ENCODE assay signal across 37 cellular contexts in genomic region chr15:98933376-98933775, GRCh38.
"Had no signal": no experiment of that assay in that cellular context is flagged by ENCODE, and none has a peak within 500 bp of the region (broad histone marks: within the 10 kb centered on the region; RNA-seq: fewer than 3 reads in every experiment).

No MANE protein-coding gene starts in this region.

- H3K4me1 ChIP-seq: breast epithelium, esophagus squamous epithelium, gastroesophageal sphincter had no signal

- H3K4me3 Mint-ChIP-seq: activated CD4-positive, alpha-beta memory T cell treated with anti-CD3 and anti-CD28 coated beads for 36 hours; activated CD4-positive, alpha-beta T cell treated with anti-CD3 and anti-CD28 coated beads for 36 hours; activated CD4-positive, alpha-beta T cell treated with anti-CD3 and anti-CD28 coated beads, Interleukin-2, amount 10 ng/mL, durations not matched to agents 24 days and 14 days; activated CD8-positive, alpha-beta memory T cell treated with anti-CD3 and anti-CD28 coated beads, Interleukin-2, amount 10 ng/mL, durations not matched to agents 7 days and 5 days; activated CD8-positive, alpha-beta T cell treated with anti-CD3 and anti-CD28 coated beads, Interleukin-2, amount 10 ng/mL, durations not matched to agents 7 days and 5 days; activated naive CD4-positive, alpha-beta T cell treated with anti-CD3 and anti-CD28 coated beads for 36 hours; activated naive CD4-positive, alpha-beta T cell treated with anti-CD3 and anti-CD28 coated beads, Interleukin-2, amount 50 U/mL, for 24 hours; activated naive CD8-positive, alpha-beta T cell treated with anti-CD3 and anti-CD28 coated beads for 36 hours; activated naive CD8-positive, alpha-beta T cell treated with anti-CD3 and anti-CD28 coated beads, Interleukin-2, amount 50 U/mL, for 24 hours; activated T-helper 1 cell treated with anti-CD3 and anti-CD28 coated beads, Interleukin-12 subunit alpha, Interleukin-12 subunit beta, Interleukin-2, Interleukin-4 antibody, amounts not matched to agents 30 ng/mL and 10 ng/mL and 1 ng/mL, durations not matched to agents 14 hours and 24 hours and 36 hours; brain; effector memory CD8-positive, alpha-beta T cell; T-helper 17 cell; T-helper 2 cell treated with Interferon-gamma antibody and Interleukin-4, amounts not matched to agents 5 μg/mL and 100 μg/mL, for 36 hours had no signal

- ATAC-seq: activated CD4-positive, alpha-beta T cell treated with anti-CD3 and anti-CD28 coated beads for 36 hours; activated CD8-positive, alpha-beta memory T cell treated with anti-CD3 and anti-CD28 coated beads, Interleukin-2, amount 10 ng/mL, durations not matched to agents 7 days and 5 days; activated CD8-positive, alpha-beta T cell treated with anti-CD3 and anti-CD28 coated beads, Interleukin-2, amount 10 ng/mL, durations not matched to agents 7 days and 5 days; activated naive CD8-positive, alpha-beta T cell treated with anti-CD3 and anti-CD28 coated beads, Interleukin-2, amount 50 U/mL, for 24 hours; effector memory CD8-positive, alpha-beta T cell; gastroesophageal sphincter; T-helper 17 cell had no signal

- H3K9me3 Mint-ChIP-seq: activated CD4-positive, alpha-beta memory T cell treated with anti-CD3 and anti-CD28 coated beads for 36 hours; activated CD4-positive, alpha-beta T cell treated with anti-CD3 and anti-CD28 coated beads, Interleukin-2, amount 10 ng/mL, durations not matched to agents 24 days and 14 days; activated naive CD4-positive, alpha-beta T cell treated with anti-CD3 and anti-CD28 coated beads for 36 hours; activated naive CD4-positive, alpha-beta T cell treated with anti-CD3 and anti-CD28 coated beads, Interleukin-2, amount 50 U/mL, for 24 hours; activated naive CD8-positive, alpha-beta T cell treated with anti-CD3 and anti-CD28 coated beads for 36 hours; activated naive CD8-positive, alpha-beta T cell treated with anti-CD3 and anti-CD28 coated beads, Interleukin-2, amount 50 U/mL, for 24 hours; activated T-helper 1 cell treated with anti-CD3 and anti-CD28 coated beads, Interleukin-12 subunit alpha, Interleukin-12 subunit beta, Interleukin-2, Interleukin-4 antibody, amounts not matched to agents 30 ng/mL and 10 ng/mL and 1 ng/mL, durations not matched to agents 14 hours and 24 hours and 36 hours; activated T-helper 2 cell treated with anti-CD3 and anti-CD28 coated beads, Interferon-gamma antibody, Interleukin-2, Interleukin-4, amounts not matched to agents 10 μg/mL and 5 μg/mL and 100 μg/mL, durations not matched to agents 14 hours and 24 hours and 36 hours; brain; effector memory CD8-positive, alpha-beta T cell; T-helper 2 cell treated with Interferon-gamma antibody and Interleukin-4, amounts not matched to agents 5 μg/mL and 100 μg/mL, for 36 hours had no signal

- H3K27me3 Mint-ChIP-seq: activated CD4-positive, alpha-beta memory T cell treated with anti-CD3 and anti-CD28 coated beads for 36 hours; activated CD4-positive, alpha-beta T cell treated with anti-CD3 and anti-CD28 coated beads for 36 hours; activated CD4-positive, alpha-beta T cell treated with anti-CD3 and anti-CD28 coated beads, Interleukin-2, amount 10 ng/mL, durations not matched to agents 24 days and 14 days; activated CD8-positive, alpha-beta memory T cell treated with anti-CD3 and anti-CD28 coated beads, Interleukin-2, amount 10 ng/mL, durations not matched to agents 7 days and 5 days; activated naive CD4-positive, alpha-beta T cell treated with anti-CD3 and anti-CD28 coated beads, Interleukin-2, amount 50 U/mL, for 24 hours; activated naive CD8-positive, alpha-beta T cell treated with anti-CD3 and anti-CD28 coated beads for 36 hours; activated naive CD8-positive, alpha-beta T cell treated with anti-CD3 and anti-CD28 coated beads, Interleukin-2, amount 50 U/mL, for 24 hours; brain; effector memory CD8-positive, alpha-beta T cell had no signal

- H3K36me3 Mint-ChIP-seq: activated CD8-positive, alpha-beta memory T cell treated with anti-CD3 and anti-CD28 coated beads, Interleukin-2, amount 10 ng/mL, durations not matched to agents 7 days and 5 days had no signal

- H3K36me3 ChIP-seq: breast epithelium had no signal

- H3K4me1 Mint-ChIP-seq: activated naive CD4-positive, alpha-beta T cell treated with anti-CD3 and anti-CD28 coated beads, Interleukin-2, amount 50 U/mL, for 24 hours; T-helper 17 cell had no signal

- H3K27ac Mint-ChIP-seq: activated CD4-positive, alpha-beta memory T cell treated with anti-CD3 and anti-CD28 coated beads for 36 hours; activated CD4-positive, alpha-beta T cell treated with anti-CD3 and anti-CD28 coated beads for 36 hours; activated CD4-positive, alpha-beta T cell treated with anti-CD3 and anti-CD28 coated beads, Interleukin-2, amount 10 ng/mL, durations not matched to agents 24 days and 14 days; activated CD8-positive, alpha-beta memory T cell treated with anti-CD3 and anti-CD28 coated beads, Interleukin-2, amount 10 ng/mL, durations not matched to agents 7 days and 5 days; activated CD8-positive, alpha-beta T cell treated with anti-CD3 and anti-CD28 coated beads, Interleukin-2, amount 10 ng/mL, durations not matched to agents 7 days and 5 days; activated naive CD4-positive, alpha-beta T cell treated with anti-CD3 and anti-CD28 coated beads for 36 hours; activated naive CD4-positive, alpha-beta T cell treated with anti-CD3 and anti-CD28 coated beads, Interleukin-2, amount 50 U/mL, for 24 hours; activated naive CD8-positive, alpha-beta T cell treated with anti-CD3 and anti-CD28 coated beads for 36 hours; activated naive CD8-positive, alpha-beta T cell treated with anti-CD3 and anti-CD28 coated beads, Interleukin-2, amount 50 U/mL, for 24 hours; activated T-helper 2 cell treated with anti-CD3 and anti-CD28 coated beads, Interferon-gamma antibody, Interleukin-2, Interleukin-4, amounts not matched to agents 10 μg/mL and 5 μg/mL and 100 μg/mL, durations not matched to agents 14 hours and 24 hours and 36 hours; brain; effector memory CD8-positive, alpha-beta T cell; T-helper 17 cell; T-helper 2 cell treated with Interferon-gamma antibody and Interleukin-4, amounts not matched to agents 5 μg/mL and 100 μg/mL, for 36 hours had no signal

- H3K27me3 ChIP-seq: adrenal gland, breast epithelium, cardiac muscle cell, esophagus squamous epithelium, gastroesophageal sphincter had no signal

- H3K4me3 ChIP-seq: adrenal gland, breast epithelium, cardiac muscle cell, esophagus squamous epithelium, gastroesophageal sphincter had no signal

- H3K27ac ChIP-seq: adrenal gland, breast epithelium, cardiac muscle cell, epithelial cell of prostate, esophagus squamous epithelium, gastroesophageal sphincter, WERI-Rb-1 had no signal

- DNase-seq: activated CD4-positive, alpha-beta memory T cell treated with anti-CD3 and anti-CD28 coated beads for 36 hours; activated CD4-positive, alpha-beta T cell treated with anti-CD3 and anti-CD28 coated beads for 36 hours; activated CD4-positive, alpha-beta T cell treated with anti-CD3 and anti-CD28 coated beads, Interleukin-2, amount 10 ng/mL, durations not matched to agents 24 days and 14 days; activated CD4-positive, CD25-positive, alpha-beta regulatory T cell; activated CD4-positive, CD25-positive, alpha-beta regulatory T cell treated with anti-CD3 and anti-CD28 coated beads, Interleukin-2, amount 50 U/mL, for 72 hours; activated CD8-positive, alpha-beta memory T cell treated with anti-CD3 and anti-CD28 coated beads, Interleukin-2, amount 10 ng/mL, durations not matched to agents 7 days and 5 days; activated CD8-positive, alpha-beta memory T cell treated with anti-CD3 and anti-CD28 coated beads, Interleukin-2, amount 50 U/mL, for 4 hours; activated CD8-positive, alpha-beta T cell treated with anti-CD3 and anti-CD28 coated beads, Interleukin-2, amount 10 ng/mL, durations not matched to agents 7 days and 5 days; activated effector memory CD4-positive, alpha-beta T cell treated with anti-CD3 and anti-CD28 coated beads, Interleukin-2, amount 50 U/mL, for 16 hours; activated naive CD4-positive, alpha-beta T cell treated with anti-CD3 and anti-CD28 coated beads for 36 hours; activated naive CD8-positive, alpha-beta T cell treated with anti-CD3 and anti-CD28 coated beads for 36 hours; activated naive CD8-positive, alpha-beta T cell treated with anti-CD3 and anti-CD28 coated beads, Interleukin-2, amount 50 U/mL, for 24 hours; activated T-cell treated with anti-CD3 and anti-CD28 coated beads, Interleukin-2, amount 50 U/mL, for 1 hour; activated T-cell treated with anti-CD3 and anti-CD28 coated beads, Interleukin-2, amount 50 U/mL, for 48 hours; adrenal gland; amygdala; central memory CD4-positive, alpha-beta T cell; cerebellar nuclear complex; cortex of kidney; dermis blood vessel endothelial cell; effector CD4-positive, alpha-beta T cell; effector memory CD8-positive, alpha-beta T cell; esophagus squamous epithelium; foreskin melanocyte; T-helper 1 cell; T-helper 17 cell; T1000; WERI-Rb-1 had no signal

- H3K9me3 ChIP-seq: adrenal gland, breast epithelium, esophagus squamous epithelium, gastroesophageal sphincter had no signal
